ENCODE assay signal across 20 cellular contexts in the genomic region with DNA sequence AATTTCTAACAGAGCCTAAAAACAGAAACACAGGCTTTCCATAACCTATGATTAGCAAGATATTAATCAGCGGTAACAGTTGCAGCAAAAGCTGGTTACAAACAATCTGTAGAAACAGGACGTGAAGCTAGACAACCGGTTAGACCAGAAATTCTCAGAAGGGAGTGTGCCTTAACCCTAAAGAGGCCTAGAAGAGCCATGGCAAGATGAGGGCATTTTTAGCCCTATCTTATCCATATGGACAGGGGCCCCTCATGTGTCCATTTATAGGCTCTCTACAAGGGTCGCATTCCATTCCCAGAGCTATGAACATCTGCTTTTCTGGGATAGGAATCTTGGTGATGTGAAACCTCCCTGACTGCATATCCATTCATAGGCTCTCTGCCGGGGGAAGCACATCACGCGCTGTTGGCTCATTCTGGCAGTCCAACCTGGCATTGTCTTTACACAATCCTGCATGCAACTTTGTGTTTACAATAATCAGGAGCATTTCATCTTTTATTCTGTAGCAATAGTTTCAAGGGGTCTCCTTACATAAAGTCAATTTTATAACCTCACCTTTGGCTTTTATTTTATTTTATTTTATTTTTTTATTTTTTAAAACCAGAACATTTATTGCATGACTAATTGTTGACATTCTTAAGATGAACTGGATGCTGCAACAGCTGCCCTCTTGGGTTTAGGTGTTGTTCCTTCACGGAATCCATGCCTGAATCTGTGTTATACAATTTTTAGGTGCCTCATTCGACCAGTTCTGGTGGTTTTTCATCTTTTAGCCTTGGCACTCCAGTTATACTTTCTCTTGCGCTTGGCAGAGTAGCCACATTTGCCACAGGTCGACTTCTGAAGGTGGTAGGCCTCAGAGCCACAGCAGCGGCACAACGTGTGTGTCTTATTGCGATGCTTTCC. TPM values are rescaled to one million over a fixed set of nuclear protein-coding genes. Genes with fewer than 3 reads are reported as not detected.
"Had no signal": no experiment of that assay in that cellular context is flagged by ENCODE, and none has a peak within 500 bp of the region (broad histone marks: within the 10 kb centered on the region; RNA-seq: fewer than 3 reads in every experiment).

No MANE protein-coding gene starts in this region.

RNA-seq across cellular contexts. Expression of a gene that starts 8.0 kb away (rescaled TPM):
- total RNA-seq: activated CD8-positive, alpha-beta memory T cell treated with anti-CD3 and anti-CD28 coated beads for 36 hours; activated T-cell treated with anti-CD3 and anti-CD28 coated beads, Interleukin-2, amount 50 U/mL, for 4 hours; activated T-helper 2 cell treated with anti-CD3 and anti-CD28 coated beads, Interferon-gamma antibody, Interleukin-2, Interleukin-4, amounts not matched to agents 10 μg/mL and 5 μg/mL and 100 μg/mL, durations not matched to agents 14 hours and 24 hours and 36 hours; adrenal gland; ascending aorta; dorsolateral prefrontal cortex; endothelial cell of umbilical vein; fibroblast of lung; frontal cortex; left lobe of liver; natural killer cell treated with Interleukin-12 subunit alpha and Interleukin-12 subunit beta and Interleukin-15 and Interleukin-18, amount 100 ng/mL, for 72 hours; sciatic nerve; spleen; T-helper 17 cell; thoracic aorta had no signal
- polyA plus RNA-seq: endothelial cell of umbilical vein, fibroblast of lung, immature natural killer cell had no signal

RNA-seq across cellular contexts. Expression of a gene that starts 31.9 kb away (rescaled TPM):
- total RNA-seq: adrenal gland; ascending aorta; endothelial cell of umbilical vein; fibroblast of lung; frontal cortex; lower lobe of right lung; natural killer cell treated with Interleukin-12 subunit alpha and Interleukin-12 subunit beta and Interleukin-15 and Interleukin-18, amount 100 ng/mL, for 72 hours; thoracic aorta had no signal
- polyA plus RNA-seq: endothelial cell of umbilical vein, fibroblast of lung had no signal

RNA-seq across cellular contexts. Expression of a gene that starts 42.8 kb away (rescaled TPM):
- total RNA-seq: activated CD8-positive, alpha-beta memory T cell treated with anti-CD3 and anti-CD28 coated beads for 36 hours; activated T-cell treated with anti-CD3 and anti-CD28 coated beads, Interleukin-2, amount 50 U/mL, for 4 hours; activated T-helper 2 cell treated with anti-CD3 and anti-CD28 coated beads, Interferon-gamma antibody, Interleukin-2, Interleukin-4, amounts not matched to agents 10 μg/mL and 5 μg/mL and 100 μg/mL, durations not matched to agents 14 hours and 24 hours and 36 hours; adrenal gland; ascending aorta; endothelial cell of umbilical vein; fibroblast of lung; frontal cortex; kidney epithelial cell; lower lobe of right lung; natural killer cell treated with Interleukin-12 subunit alpha and Interleukin-12 subunit beta and Interleukin-15 and Interleukin-18, amount 100 ng/mL, for 72 hours; renal cortical epithelial cell; sciatic nerve; spleen; T-helper 17 cell; thoracic aorta; upper lobe of right lung had no signal
- polyA plus RNA-seq: adrenal gland, endothelial cell of umbilical vein, fibroblast of lung, immature natural killer cell had no signal
